Comparison of ENCODE assay signal across 12 cellular contexts in genomic region chr13:110319774-110320509, GRCh38. TPM values are rescaled to one million over a fixed set of nuclear protein-coding genes. Genes with fewer than 3 reads are reported as not detected.
DNase-seq lines count a peak whose midpoint lies in the region; ATAC-seq and TF ChIP-seq lines count a peak whose summit lies in the region.
"Had no signal": no experiment of that assay in that cellular context is flagged by ENCODE, and none has a peak within 500 bp of the region (broad histone marks: within the 10 kb centered on the region; RNA-seq: fewer than 3 reads in every experiment).

No MANE protein-coding gene starts in this region.

- peak; percentile 65 to 74 for ATAC-seq in activated T-cell treated with anti-CD3 and anti-CD28 coated beads, Interleukin-2, amount 50 U/mL, for 72 hours (replicated peaks in 1 of 2)
- ATAC-seq in right lobe of liver, result peak; percentile 63 to 69 (median 68)

- DNase-seq in activated T-cell treated with anti-CD3 and anti-CD28 coated beads, Interleukin-2, amount 50 U/mL, for 72 hours, result peak; percentile 52 to 54
- no peak for DNase-seq in activated T-cell treated with anti-CD3 and anti-CD28 coated beads, Interleukin-2, amount 50 U/mL, for 1 hour
- peak; percentile 91 for DNase-seq in amniotic epithelial cell (ENCODE audit: low read depth)
- no peak for DNase-seq in right lobe of liver
- DNase-seq in type B pancreatic cell (ENCODE audit: extremely low spot score, unreplicated experiment), result peak; percentile 54
- no peak for DNase-seq in amygdala (lab: John Stamatoyannopoulos, UW)
- no peak for DNase-seq in G401 (ENCODE audit: low spot score)
- no peak for DNase-seq in UCSD-AML1 (lab: John Stamatoyannopoulos, UW; ENCODE audit: unreplicated experiment)
- DNase-seq: naive B cell, NCI-H69 had no signal

- H3K36me3 Mint-ChIP-seq in activated T-cell treated with anti-CD3 and anti-CD28 coated beads, Interleukin-2, amount 50 U/mL, for 72 hours (ENCODE audit: insufficient read depth in 2 of 2), result peaks cover 0 to 2% of the 10 kb centered on the region in 2 donors
- peaks cover 16% of the 10 kb centered on the region for H3K36me3 Mint-ChIP-seq in type B pancreatic cell
- H3K36me3 Mint-ChIP-seq: CD4-positive, CD25-positive, alpha-beta regulatory T cell; naive B cell had no signal

- intact Hi-C loops in right lobe of liver (cut with DNase I), result no loop called here

- no peaks in the 10 kb centered on the region for H3K4me1 ChIP-seq in right lobe of liver
- H3K4me1 ChIP-seq: adrenal gland had no signal

- H3K9me3 ChIP-seq in right lobe of liver, result no peaks in the 10 kb centered on the region
- H3K9me3 ChIP-seq: adrenal gland had no signal

- H3K4me3 ChIP-seq in right lobe of liver, result no peak overlapping the region
- H3K4me3 ChIP-seq: adrenal gland had no signal

- H3K4me1 Mint-ChIP-seq in activated T-cell treated with anti-CD3 and anti-CD28 coated beads, Interleukin-2, amount 50 U/mL, for 72 hours (ENCODE audit: low read depth), result peaks cover 12% of the 10 kb centered on the region
- peaks cover 9% of the 10 kb centered on the region for H3K4me1 Mint-ChIP-seq in type B pancreatic cell (ENCODE audit: unreplicated experiment)
- H3K4me1 Mint-ChIP-seq: CD4-positive, CD25-positive, alpha-beta regulatory T cell; naive B cell had no signal

- H3K27ac ChIP-seq in right lobe of liver, result peak overlapping the region in 2 of 3 donors; percentile 42 to 47

- no peak overlapping the region for H3K4me3 Mint-ChIP-seq in activated T-cell treated with anti-CD3 and anti-CD28 coated beads, Interleukin-2, amount 50 U/mL, for 72 hours
- H3K4me3 Mint-ChIP-seq in type B pancreatic cell, result no peak overlapping the region
- H3K4me3 Mint-ChIP-seq: CD4-positive, CD25-positive, alpha-beta regulatory T cell; naive B cell had no signal

- WGBS in right lobe of liver (ENCODE audit: insufficient coverage, low coverage, low lambda C conversion rate, missing lambda C conversion rate), result 32% methylated on average over 13 of the region's 19 CpGs

- no peak overlapping the region for H3K27ac Mint-ChIP-seq in activated T-cell treated with anti-CD3 and anti-CD28 coated beads, Interleukin-2, amount 50 U/mL, for 72 hours
- H3K27ac Mint-ChIP-seq in type B pancreatic cell, result no peak overlapping the region
- H3K27ac Mint-ChIP-seq: CD4-positive, CD25-positive, alpha-beta regulatory T cell; naive B cell had no signal

- in situ Hi-C loops in G401 (cut with HindIII; ENCODE audit: low sequenced_read_pairs), result no loop called here

- peaks cover 41% of the 10 kb centered on the region for H3K27me3 Mint-ChIP-seq in activated T-cell treated with anti-CD3 and anti-CD28 coated beads, Interleukin-2, amount 50 U/mL, for 72 hours (ENCODE audit: low read depth)
- H3K27me3 Mint-ChIP-seq in type B pancreatic cell, result no peaks in the 10 kb centered on the region

- TF ChIP-seq CTCF in right lobe of liver (IDR thresholded peaks at IDR 0.05) (no peak), type B pancreatic cell (conservative IDR thresholded peaks at IDR 0.05) (no peak)

- no peak for TF ChIP-seq POLR2A in right lobe of liver (IDR thresholded peaks at IDR 0.05)

- no peaks in the 10 kb centered on the region for H3K27me3 ChIP-seq in right lobe of liver
- H3K27me3 ChIP-seq: adrenal gland had no signal

- H3K36me3 ChIP-seq in right lobe of liver, result no peaks in the 10 kb centered on the region
- H3K36me3 ChIP-seq: adrenal gland had no signal

- peaks cover 0 to 4% of the 10 kb centered on the region in 2 donors for H3K9me3 Mint-ChIP-seq in activated T-cell treated with anti-CD3 and anti-CD28 coated beads, Interleukin-2, amount 50 U/mL, for 72 hours
- peaks cover 5% of the 10 kb centered on the region for H3K9me3 Mint-ChIP-seq in type B pancreatic cell

RNA-seq across cellular contexts. Expression of gene COL4A2, which starts 12.9 kb away (rescaled TPM):
- total RNA-seq in activated T-cell treated with anti-CD3 and anti-CD28 coated beads, Interleukin-2, amount 50 U/mL, for 72 hours, result not detected
- total RNA-seq in right lobe of liver (10 to 100 TPM in 5 of 6 experiments, 1 to 10 TPM in 1; 8.4 to 65.8 (median 42.5) TPM), type B pancreatic cell (ENCODE audit: low replicate concordance) (38.6 and 145 TPM in 2 replicates)
- total RNA-seq in G401 (2014; rRNA removed; shearing (Covaris generic)), result 0.12 and 6.1 TPM in 2 replicates
- total RNA-seq: CD4-positive, CD25-positive, alpha-beta regulatory T cell had no signal

RNA-seq across cellular contexts. Expression of gene COL4A1, which starts 13.0 kb away (rescaled TPM):
- total RNA-seq in activated T-cell treated with anti-CD3 and anti-CD28 coated beads, Interleukin-2, amount 50 U/mL, for 72 hours, result under 1 TPM in 1 of 2 donors, not detected in 1; 0.19 TPM
- total RNA-seq in right lobe of liver (10 to 100 TPM in 5 of 6 experiments, 1 to 10 TPM in 1; 8.0 to 89.8 (median 41.1) TPM), type B pancreatic cell (ENCODE audit: low replicate concordance) (20.4 and 83.6 TPM in 2 replicates)
- 0.18 and 0.98 TPM in 2 replicates for total RNA-seq in G401 (2014; rRNA removed; shearing (Covaris generic))
- total RNA-seq: CD4-positive, CD25-positive, alpha-beta regulatory T cell had no signal

Comparison
In these comparisons a context has a peak if more than half of its experiments do, and no peak if none do; other contexts are left out.
1. DNase-seq: peak in activated T-cell treated with anti-CD3 and anti-CD28 coated beads, Interleukin-2, amount 50 U/mL, for 72 hours (2 of 2), amniotic epithelial cell (single experiment) and type B pancreatic cell (single experiment); none in activated T-cell treated with anti-CD3 and anti-CD28 coated beads, Interleukin-2, amount 50 U/mL, for 1 hour (single experiment), right lobe of liver (0 of 3), amygdala (0 of 56), G401 (single experiment) and UCSD-AML1 (single experiment).